In genomic region chr9:35750256-35750531, GRCh38 we compare ENCODE assay signal across 8 cellular contexts. TPM values are rescaled to one million over a fixed set of nuclear protein-coding genes. Genes with fewer than 3 reads are reported as not detected.
DNase-seq lines count a peak whose midpoint lies in the region; ATAC-seq, FAIRE-seq and TF ChIP-seq lines count a peak whose summit lies in the region.

No MANE protein-coding gene starts in this region.

- H3K4ac ChIP-seq in H1 (replicated peaks; ENCODE audit: insufficient read length, low read depth, low read length): no peak overlapping the region

- H3K9me3 ChIP-seq in OCI-LY7 (ENCODE audit: low read length) (no peaks in the 10 kb centered on the region), H1 (ENCODE audit: insufficient read depth in 2 of 2, low read depth in 1 of 2, low read length in 1 of 2) (no peaks in the 10 kb centered on the region), neuron (ENCODE audit: low read length) (peaks cover 2% of the 10 kb centered on the region)

- intact Hi-C loops in CD14-positive monocyte (cut with micrococcal nuclease): no loop called here
- intact Hi-C loops in OCI-LY7 (cut with micrococcal nuclease; ENCODE audit: unreplicated experiment): no loop called here

- TF ChIP-seq RAD21 in H1 (IDR thresholded peaks at IDR 0.05 in 1 of 2, conservative IDR thresholded peaks at IDR 0.05 in 1 of 2; ENCODE audit: low read depth in 2 of 2, low read length in 2 of 2): no peak

- peaks cover 11% of the 10 kb centered on the region for H3K23me2 ChIP-seq in H1 (ENCODE audit: low read depth, low read length)

- BruUV-seq in OCI-LY7 (replicated peaks; lab: Mats Ljungman, UMichigan): no TSS peak

- no peak overlapping the region for H2BK120ac ChIP-seq in H1 (replicated peaks; ENCODE audit: low read depth, low read length)

- H3K14ac ChIP-seq in H1 (ENCODE audit: insufficient read length): no peak overlapping the region

- no peak overlapping the region for H3K56ac ChIP-seq in H1 (replicated peaks; ENCODE audit: insufficient read length, low read depth, low read length)

- TF ChIP-seq POLR2A in H1 (IDR thresholded peaks at IDR 0.05; ENCODE audit: control extremely low read depth in 1 of 2, low read depth in 2 of 2, low read length in 2 of 2): no peak

- H4K8ac ChIP-seq in H1 (ENCODE audit: extremely low read depth, insufficient read depth, low read length): no peak overlapping the region

- H2AFZ ChIP-seq in OCI-LY7 (ENCODE audit: low read length): no peak overlapping the region
- H2AFZ ChIP-seq in H1 (ENCODE audit: low read length): no peak overlapping the region
- no peak overlapping the region for H2AFZ ChIP-seq in neuron (ENCODE audit: low read depth, low read length)

- H3K4me3 ChIP-seq in OCI-LY7 (ENCODE audit: low read depth, low read length, poor library complexity, severe bottlenecking) (peak overlapping the region; percentile 89), H1 (ENCODE audit: extremely low read depth in 1 of 4, insufficient read depth in 2 of 4, low read depth in 3 of 4, low read length in 4 of 4) (peak overlapping the region in 3 of 4 experiments; percentile 88 to 98 (median 96); a peak in 6 of 8 replicates), neuron (ENCODE audit: low read length) (peak overlapping the region; percentile 96)

- no peak overlapping the region for H4K91ac ChIP-seq in H1 (replicated peaks; ENCODE audit: insufficient read length, low read length)

- H3K27me3 Mint-ChIP-seq in CD14-positive monocyte (ENCODE audit: low read depth in 3 of 3): peaks cover 0 to 2% (median 0%) of the 10 kb centered on the region in 3 donors

- no peaks in the 10 kb centered on the region for H3K9me2 ChIP-seq in OCI-LY7 (ENCODE audit: insufficient read depth, low read length)

- H3K9me3 Mint-ChIP-seq in CD14-positive monocyte: peaks cover 0 to 3% (median 0%) of the 10 kb centered on the region in 7 donors

- peak overlapping the region; percentile 95 for H3K4me3 Mint-ChIP-seq in CD14-positive monocyte

- no peak for TF ChIP-seq EP300 in H1 (IDR thresholded peaks at IDR 0.05; ENCODE audit: borderline replicate concordance in 1 of 2, low read depth in 2 of 2, low read length in 2 of 2)

- H3K36me3 Mint-ChIP-seq in CD14-positive monocyte: peaks cover 47 to 58% of the 10 kb centered on the region in 2 donors

- peaks cover 40% of the 10 kb centered on the region for H3K4me1 Mint-ChIP-seq in CD14-positive monocyte

- no peak overlapping the region for H2BK15ac ChIP-seq in H1 (ENCODE audit: low read length)

- POLR2A ChIA-PET in OCI-LY7 (lab: Charles Lee): interaction anchor here (0.7 to 4.3 kb wide), 5 partner anchors 10 to 131 kb away, joined by 3 to 38 read pairs (median 4); partner anchors contain the start of genes CREB3 and TLN1
- POLR2A ChIA-PET in H1 (lab: Charles Lee; ENCODE audit: partially characterized antibody): interaction anchor here (1.2 to 4.3 kb wide), 7 partner anchors 8 to 60 kb away, joined by 3 to 35 read pairs (median 8); partner anchors contain the start of gene TPM2

- no peak overlapping the region; a peak in 1 of 7 replicates for H3K9ac ChIP-seq in H1 (replicated peaks in 1 of 4; ENCODE audit: extremely low read depth in 1 of 4, low read depth in 3 of 4, low read length in 3 of 4)

- no peak overlapping the region for H3K18ac ChIP-seq in H1 (ENCODE audit: extremely low read depth, low read length)

- no peak overlapping the region for H4K5ac ChIP-seq in H1 (ENCODE audit: insufficient read length, low read depth, low read length)

- TF ChIP-seq CTCF in CD14-positive monocyte (IDR thresholded peaks at IDR 0.05): no peak
- TF ChIP-seq CTCF in OCI-LY7 (conservative IDR thresholded peaks at IDR 0.05; ENCODE audit: low read length): no peak
- TF ChIP-seq CTCF in H1 (IDR thresholded peaks at IDR 0.05; ENCODE audit: control extremely low read depth in 1 of 3, insufficient read depth in 1 of 3, low read depth in 1 of 3, low read length in 3 of 3): no peak

- H3K4me2 ChIP-seq in OCI-LY7 (ENCODE audit: low read length): peak overlapping the region; percentile 98
- peak overlapping the region; percentile 98 to 99 for H3K4me2 ChIP-seq in H1 (ENCODE audit: insufficient read depth in 1 of 2, low read depth in 2 of 2, low read length in 2 of 2)

- H2BK12ac ChIP-seq in H1 (ENCODE audit: low read depth, low read length): no peak overlapping the region

- H3K27ac Mint-ChIP-seq in CD14-positive monocyte: peak overlapping the region in 6 of 7 donors; percentile 4 to 95 (median 86)

- H3K27ac ChIP-seq in OCI-LY7 (ENCODE audit: low read depth, low read length, poor library complexity, severe bottlenecking) (peak overlapping the region; percentile 51), H1 (ENCODE audit: low read depth, low read length) (no peak overlapping the region)

- CTCF ChIA-PET in OCI-LY7 (lab: Charles Lee; ENCODE audit: unreplicated experiment) (interaction anchor here (1.3 to 2.3 kb wide), 2 partner anchors 23 to 53 kb away, joined by 3 to 6 read pairs; no protein-coding TSS in a partner anchor), H1 (lab: Charles Lee; ENCODE audit: partially characterized antibody) (interaction anchor here (1.1 to 7.2 kb wide), 8 partner anchors 11 to 257 kb away, joined by 3 to 87 read pairs (median 4); partner anchors contain the start of genes CREB3 and TLN1)

- ATAC-seq in GM18909 (IDR thresholded peaks at IDR 0.05; ENCODE audit: poor library complexity, unreplicated experiment) (no peak), GM18867 (IDR thresholded peaks at IDR 0.05; ENCODE audit: unreplicated experiment) (no peak), GM18502 (IDR thresholded peaks at IDR 0.05; ENCODE audit: poor library complexity, unreplicated experiment) (no peak)

- H2AK5ac ChIP-seq in H1 (ENCODE audit: low read depth, low read length): no peak overlapping the region

- no peak for FAIRE-seq in H1 (lab: Jason Lieb, UNC)

- no peak overlapping the region for H3K23ac ChIP-seq in H1 (ENCODE audit: insufficient read length)

- H2BK5ac ChIP-seq in H1 (ENCODE audit: low read depth, low read length): no peak overlapping the region

- DNase-seq in CD14-positive monocyte (ENCODE audit: low spot score) (no peak), OCI-LY7 (ENCODE audit: low spot score) (no peak), H1 (ENCODE audit: low read depth in 1 of 2, low spot score in 2 of 2) (no peak)
- DNase-seq in stimulated activated CD4-positive, alpha-beta T cell treated with anti-CD3 and anti-CD28 coated beads, Interleukin-1b, Interleukin-23, amount 100 ng/mL, for 48 hours: no peak

- 83% methylated on average over 4 of the region's 4 CpGs; no CpG with 5 or more reads in 1 of the 2 experiments for WGBS in H1 (ENCODE audit: extremely low coverage in 1 of 2, insufficient coverage in 1 of 2, insufficient read length in 1 of 2, insufficient replicate concordance in 2 of 2, low coverage in 1 of 2, low lambda C conversion rate in 2 of 2, missing lambda C conversion rate in 1 of 2), 2 experiments

- H3K79me2 ChIP-seq in OCI-LY7 (ENCODE audit: insufficient read depth, low read depth, low read length) (peaks cover 35% of the 10 kb centered on the region), H1 (ENCODE audit: control insufficient read depth in 1 of 2, insufficient read depth in 2 of 2, low read length in 2 of 2) (peaks cover 21 to 35% of the 10 kb centered on the region in 2 experiments)

- H3K79me1 ChIP-seq in H1 (ENCODE audit: low read depth, low read length): peaks cover 9% of the 10 kb centered on the region; the same call in 1 of the 2 replicates

- peaks cover 26% of the 10 kb centered on the region; the same call in 1 of the 2 replicates for H3K36me3 ChIP-seq in OCI-LY7 (ENCODE audit: insufficient read depth, low read length)
- H3K36me3 ChIP-seq in H1 (ENCODE audit: control insufficient read depth in 2 of 4, insufficient read depth in 4 of 4, low read length in 3 of 4): peaks cover 3 to 25% (median 15%) of the 10 kb centered on the region in 4 experiments; a peak in 6 of 8 replicates
- H3K36me3 ChIP-seq in neuron (ENCODE audit: insufficient read depth, low read length): peaks cover 52% of the 10 kb centered on the region

- H2BK20ac ChIP-seq in H1 (ENCODE audit: low read length): no peak overlapping the region

- H3K4me1 ChIP-seq in OCI-LY7 (ENCODE audit: insufficient read depth, low read length, poor library complexity, severe bottlenecking) (peaks cover 55% of the 10 kb centered on the region), H1 (replicated peaks in 1 of 4; ENCODE audit: control insufficient read depth in 3 of 4, insufficient read depth in 4 of 4, low read length in 3 of 4) (peaks cover 0 to 19% (median 5%) of the 10 kb centered on the region in 4 experiments; a peak in 5 of 7 replicates), neuron (ENCODE audit: insufficient read depth, low read length) (peaks cover 35% of the 10 kb centered on the region)

- H4K20me1 ChIP-seq in OCI-LY7 (ENCODE audit: insufficient read depth, low read length) (peaks cover 14% of the 10 kb centered on the region; the same call in 1 of the 2 replicates), H1 (replicated peaks in 1 of 2; ENCODE audit: control insufficient read depth in 1 of 2, insufficient read depth in 2 of 2, low read length in 2 of 2) (peaks cover 11 to 19% of the 10 kb centered on the region in 2 experiments)

- H3K27me3 ChIP-seq in H1 (replicated peaks in 1 of 4; ENCODE audit: control insufficient read depth in 3 of 4, extremely low read depth in 1 of 4, insufficient read depth in 3 of 4, low read length in 3 of 4) (no peaks in the 10 kb centered on the region), neuron (ENCODE audit: insufficient read depth, low read length) (no peaks in the 10 kb centered on the region)

RNA-seq across cellular contexts. Expression of gene RGP1, which starts 1.1 kb away (rescaled TPM):
- 1 to 10 TPM; 2.3 to 3.3 TPM for polyA plus RNA-seq in CD14-positive monocyte
- 12.3 and 13.5 TPM in 2 replicates for total RNA-seq in OCI-LY7 (2014; rRNA removed; shearing (Covaris generic))
- 27.1 and 31.3 TPM in 2 replicates for total RNA-seq in OCI-LY7 (2022)
- total RNA-seq in H1 (2021; fragmentation: NEBNext Ultra II Directional; extraction: Animal tissue kit (Norgen Biotek cat#: 25700)): 21.8 and 22.7 TPM in 2 replicates
- polyA plus RNA-seq in H1 (2011; rRNA removed): 11.8 and 13.9 TPM in 2 replicates
- polyA plus RNA-seq in H1 (2011; cell fraction: cytosol; rRNA removed): 14.5 TPM
- polyA plus RNA-seq in H1 (2011; cell fraction: nucleus; rRNA removed): 17.8 TPM
- 11.9 to 15.9 TPM (median 14.9 TPM) in 4 replicates for polyA plus RNA-seq in H1 (2012, experiment 1 of 2)
- polyA plus RNA-seq in H1 (2012, experiment 2 of 2): 9.5 TPM
- polyA plus RNA-seq in H1 (2013, experiment 1 of 2): 10.0 TPM
- polyA plus RNA-seq in H1 (2013, experiment 2 of 2): 9.3 TPM
- 24.8 and 26.1 TPM in 2 replicates for polyA minus RNA-seq in H1 (2011; rRNA and poly(A)+ RNA removed)
- 10.4 TPM for polyA minus RNA-seq in H1 (2011; cell fraction: cytosol; rRNA and poly(A)+ RNA removed)
- polyA minus RNA-seq in H1 (2011; cell fraction: nucleus; rRNA and poly(A)+ RNA removed): 16.7 TPM

RNA-seq across cellular contexts. Expression of gene GBA2, which starts 1.2 kb away (rescaled TPM):
- 10 to 100 TPM; 18.1 to 26.4 TPM for polyA plus RNA-seq in CD14-positive monocyte
- total RNA-seq in OCI-LY7 (2014; rRNA removed; shearing (Covaris generic)): 66.0 and 75.4 TPM in 2 replicates
- total RNA-seq in OCI-LY7 (2022): 68.2 and 70.4 TPM in 2 replicates
- total RNA-seq in H1 (2021; fragmentation: NEBNext Ultra II Directional; extraction: Animal tissue kit (Norgen Biotek cat#: 25700)): 69.1 and 71.9 TPM in 2 replicates
- 64.2 and 81.4 TPM in 2 replicates for polyA plus RNA-seq in H1 (2011; rRNA removed)
- 87.4 TPM for polyA plus RNA-seq in H1 (2011; cell fraction: cytosol; rRNA removed)
- 241 TPM for polyA plus RNA-seq in H1 (2011; cell fraction: nucleus; rRNA removed)
- 67.1 to 85.0 TPM (median 79.7 TPM) in 4 replicates for polyA plus RNA-seq in H1 (2012, experiment 1 of 2)
- polyA plus RNA-seq in H1 (2012, experiment 2 of 2): 57.6 TPM
- polyA plus RNA-seq in H1 (2013, experiment 1 of 2): 48.6 TPM
- polyA plus RNA-seq in H1 (2013, experiment 2 of 2): 44.0 TPM
- 132 and 143 TPM in 2 replicates for polyA minus RNA-seq in H1 (2011; rRNA and poly(A)+ RNA removed)
- 39.7 TPM for polyA minus RNA-seq in H1 (2011; cell fraction: cytosol; rRNA and poly(A)+ RNA removed)
- 91.8 TPM for polyA minus RNA-seq in H1 (2011; cell fraction: nucleus; rRNA and poly(A)+ RNA removed)

RNA-seq across cellular contexts. Expression of gene MSMP, which starts 3.9 kb away (rescaled TPM):
- polyA plus RNA-seq in CD14-positive monocyte (not detected), H1 (2011; rRNA removed) (0.53 and 1.3 TPM in 2 replicates)
- total RNA-seq in OCI-LY7 (2014; rRNA removed; shearing (Covaris generic)): 0.67 and 2.3 TPM in 2 replicates
- 4.1 and 4.4 TPM in 2 replicates for total RNA-seq in OCI-LY7 (2022)
- total RNA-seq in H1 (2021; fragmentation: NEBNext Ultra II Directional; extraction: Animal tissue kit (Norgen Biotek cat#: 25700)): not detected in 2 replicates
- 0.72 TPM for polyA plus RNA-seq in H1 (2011; cell fraction: cytosol; rRNA removed)
- polyA plus RNA-seq in H1 (2011; cell fraction: nucleus; rRNA removed): 0.56 TPM
- 0.46 to 0.97 TPM in 2 of 4 replicates, not detected in the others for polyA plus RNA-seq in H1 (2012, experiment 1 of 2)
- polyA plus RNA-seq in H1 (2012, experiment 2 of 2): 0.96 TPM
- polyA plus RNA-seq in H1 (2013, experiment 1 of 2): 0.49 TPM
- 0.81 TPM for polyA plus RNA-seq in H1 (2013, experiment 2 of 2)
- polyA minus RNA-seq in H1 (2011; rRNA and poly(A)+ RNA removed): 0.49 and 0.79 TPM in 2 replicates
- polyA minus RNA-seq in H1 (2011; cell fraction: cytosol; rRNA and poly(A)+ RNA removed): not detected
- not detected for polyA minus RNA-seq in H1 (2011; cell fraction: nucleus; rRNA and poly(A)+ RNA removed)

RNA-seq across cellular contexts. Expression of gene CREB3, which starts 17.7 kb away (rescaled TPM):
- polyA plus RNA-seq in CD14-positive monocyte (10 to 100 TPM; 32.2 to 38.7 TPM), H1 (2011; rRNA removed) (25.7 and 29.1 TPM in 2 replicates)
- 16.8 and 18.2 TPM in 2 replicates for total RNA-seq in OCI-LY7 (2014; rRNA removed; shearing (Covaris generic))
- 21.9 and 23.0 TPM in 2 replicates for total RNA-seq in OCI-LY7 (2022)
- total RNA-seq in H1 (2021; fragmentation: NEBNext Ultra II Directional; extraction: Animal tissue kit (Norgen Biotek cat#: 25700)): 24.4 and 26.5 TPM in 2 replicates
- 20.3 TPM for polyA plus RNA-seq in H1 (2011; cell fraction: cytosol; rRNA removed)
- 21.4 TPM for polyA plus RNA-seq in H1 (2011; cell fraction: nucleus; rRNA removed)
- polyA plus RNA-seq in H1 (2012, experiment 1 of 2): 20.6 to 25.5 TPM (median 24.4 TPM) in 4 replicates
- 33.8 TPM for polyA plus RNA-seq in H1 (2012, experiment 2 of 2)
- 17.0 TPM for polyA plus RNA-seq in H1 (2013, experiment 1 of 2)
- polyA plus RNA-seq in H1 (2013, experiment 2 of 2): 16.9 TPM
- polyA minus RNA-seq in H1 (2011; rRNA and poly(A)+ RNA removed): 11.0 and 12.0 TPM in 2 replicates
- 10.3 TPM for polyA minus RNA-seq in H1 (2011; cell fraction: cytosol; rRNA and poly(A)+ RNA removed)
- 10.2 TPM for polyA minus RNA-seq in H1 (2011; cell fraction: nucleus; rRNA and poly(A)+ RNA removed)

RNA-seq across cellular contexts. Expression of gene TLN1, which starts 18.2 kb away (rescaled TPM):
- 10 to 100 TPM; 46.6 to 93.0 TPM for polyA plus RNA-seq in CD14-positive monocyte
- 87.5 and 98.8 TPM in 2 replicates for total RNA-seq in OCI-LY7 (2014; rRNA removed; shearing (Covaris generic))
- 169 and 177 TPM in 2 replicates for total RNA-seq in OCI-LY7 (2022)
- total RNA-seq in H1 (2021; fragmentation: NEBNext Ultra II Directional; extraction: Animal tissue kit (Norgen Biotek cat#: 25700)): 87.9 and 90.1 TPM in 2 replicates
- 28.1 and 42.4 TPM in 2 replicates for polyA plus RNA-seq in H1 (2011; rRNA removed)
- 33.0 TPM for polyA plus RNA-seq in H1 (2011; cell fraction: cytosol; rRNA removed)
- polyA plus RNA-seq in H1 (2011; cell fraction: nucleus; rRNA removed): 67.3 TPM
- polyA plus RNA-seq in H1 (2012, experiment 1 of 2): 50.9 to 99.1 TPM (median 96.6 TPM) in 4 replicates
- polyA plus RNA-seq in H1 (2012, experiment 2 of 2): 50.7 TPM
- 22.9 TPM for polyA plus RNA-seq in H1 (2013, experiment 1 of 2)
- polyA plus RNA-seq in H1 (2013, experiment 2 of 2): 19.0 TPM
- polyA minus RNA-seq in H1 (2011; rRNA and poly(A)+ RNA removed): 155 and 174 TPM in 2 replicates
- 128 TPM for polyA minus RNA-seq in H1 (2011; cell fraction: cytosol; rRNA and poly(A)+ RNA removed)
- 53.8 TPM for polyA minus RNA-seq in H1 (2011; cell fraction: nucleus; rRNA and poly(A)+ RNA removed)
